13 cellular contexts compared by ENCODE assay signal in the genomic region with DNA sequence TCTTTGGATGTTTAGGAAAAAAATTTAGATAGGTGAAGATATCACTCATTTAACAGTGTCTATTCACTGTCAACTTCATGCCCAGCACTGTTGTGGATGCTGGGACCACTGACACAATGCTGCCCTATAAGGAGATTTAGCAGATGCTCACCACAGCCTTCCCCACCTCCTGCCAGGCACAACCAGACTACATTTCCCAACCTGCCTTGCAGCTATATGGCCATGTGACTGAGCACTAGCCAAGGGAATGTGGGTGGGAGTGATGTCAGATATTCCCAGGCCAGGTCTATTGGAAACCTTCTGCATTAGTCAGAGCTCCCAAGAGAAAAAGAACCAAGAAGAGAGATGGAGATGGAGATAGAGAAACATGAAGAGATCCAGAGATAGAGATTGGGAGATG.
DNase-seq lines count a peak whose midpoint lies in the region; ATAC-seq and TF ChIP-seq lines count a peak whose summit lies in the region.
"Had no signal": no experiment of that assay in that cellular context is flagged by ENCODE, and none has a peak within 500 bp of the region (broad histone marks: within the 10 kb centered on the region; RNA-seq: fewer than 3 reads in every experiment).

No MANE protein-coding gene starts in this region.

- DNase-seq in EL, result peak; percentile 83
- DNase-seq in LHCN-M2 (ENCODE audit: low read depth), result peak; percentile 55
- DNase-seq in astrocyte of the spinal cord (ENCODE audit: low read depth, low spot score), result peak; percentile 47
- peak; percentile 28 for DNase-seq in left kidney (ENCODE audit: low read depth, low spot score)
- no peak for DNase-seq in stimulated activated CD4-positive, alpha-beta T cell treated with anti-CD3 and anti-CD28 coated beads, Interleukin-4, amount 100 ng/mL, for 24 hours
- DNase-seq: NCI-H510A treated with DMSO at 0.1 percent for 48 hours; posterior cingulate gyrus; SHP77 treated with DMSO at 0.1 percent for 48 hours; stimulated activated CD4-positive, alpha-beta T cell treated with anti-CD3 and anti-CD28 coated beads, Interleukin-4, amount 100 ng/mL, for 1 hour; stimulated activated naive CD4-positive, alpha-beta T cell treated with Interleukin-2 at 50 U/mL for 16 hours had no signal

- no peak for TF ChIP-seq CTCF in astrocyte of the spinal cord (IDR thresholded peaks at IDR 0.05; ENCODE audit: low read depth, low read length)

- in situ Hi-C loops in astrocyte of the spinal cord (cut with HindIII; ENCODE audit: low sequenced_read_pairs), result no loop called here

- H3K4me3 ChIP-seq in astrocyte of the spinal cord (ENCODE audit: low read depth, low read length), result no peak overlapping the region

- ATAC-seq in HG03432 (IDR thresholded peaks at IDR 0.05; ENCODE audit: unreplicated experiment) (no peak), HG02610 (IDR thresholded peaks at IDR 0.05; ENCODE audit: unreplicated experiment) (no peak), HG02938 (IDR thresholded peaks at IDR 0.05; ENCODE audit: unreplicated experiment) (no peak)
